In the genomic region with DNA sequence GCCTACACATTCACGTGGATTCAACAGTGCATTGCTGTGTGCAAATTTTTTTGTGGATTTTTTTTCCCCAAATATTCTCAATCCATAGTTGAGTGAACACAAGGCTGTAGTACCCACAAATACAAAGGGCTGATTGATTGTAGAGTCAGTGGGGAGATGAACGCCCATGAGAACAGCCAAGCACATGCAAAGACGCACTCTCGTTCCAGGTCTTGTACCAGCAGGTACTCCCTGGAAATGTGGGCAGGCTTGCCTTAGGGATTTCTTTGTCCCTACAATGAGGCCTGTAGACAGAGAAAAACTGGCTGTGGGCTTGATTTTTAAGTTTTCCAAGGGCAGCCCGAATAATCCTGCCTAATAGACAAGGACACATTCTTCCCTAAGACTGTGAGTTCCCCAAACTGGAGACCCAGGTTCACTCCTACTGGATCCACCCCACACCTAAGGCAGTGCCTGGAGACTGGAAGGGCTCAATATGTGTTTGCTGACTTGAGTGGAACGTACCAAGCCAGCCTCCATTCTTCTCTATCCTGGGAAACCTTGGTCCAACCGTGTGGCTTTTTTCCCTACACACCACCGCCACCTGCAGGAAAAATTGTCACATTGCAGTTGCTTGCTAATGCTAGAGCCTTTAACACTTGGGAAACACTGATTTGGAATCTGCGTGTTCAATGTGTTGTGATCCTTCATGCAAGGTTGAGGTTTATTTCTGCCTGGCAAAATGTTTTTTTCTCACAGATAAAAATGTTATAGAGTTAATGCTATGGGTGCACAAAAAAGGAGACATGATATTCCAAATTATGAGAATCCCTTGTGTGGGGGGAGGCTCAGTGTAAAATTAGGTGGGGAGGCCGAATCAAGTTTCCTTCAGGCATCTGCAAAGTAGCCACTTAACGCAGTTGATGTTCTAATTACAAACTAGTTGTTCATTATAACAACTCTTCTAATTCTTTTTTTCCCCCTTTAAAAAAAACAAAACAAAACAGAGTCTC, we compare ENCODE assay signal across 10 cellular contexts. TPM values are rescaled to one million over a fixed set of nuclear protein-coding genes. Genes with fewer than 3 reads are reported as not detected.
A peak's percentile ranks its signal among the peaks of the same experiment; 100 is the strongest.
DNase-seq lines count a peak whose midpoint lies in the region; ATAC-seq and TF ChIP-seq lines count a peak whose summit lies in the region.
"Had no signal": no experiment of that assay in that cellular context is flagged by ENCODE, and none has a peak within 500 bp of the region (broad histone marks: within the 10 kb centered on the region; RNA-seq: fewer than 3 reads in every experiment).

No MANE protein-coding gene starts in this region.

- H3K27ac ChIP-seq in heart right ventricle, result no peak overlapping the region
- H3K27ac ChIP-seq: BLaER1 treated with 17β-estradiol and CSF1 and Interleukin-3, amounts not matched to agents 10 nM and 100 nM had no signal

- no peak overlapping the region for H3K27ac Mint-ChIP-seq in activated CD8-positive, alpha-beta T cell treated with anti-CD3 and anti-CD28 coated beads, Interleukin-2, amount 10 ng/mL, durations not matched to agents 7 days and 5 days
- no peak overlapping the region for H3K27ac Mint-ChIP-seq in T-helper 17 cell

- DNase-seq in NK-92 treated with Interleukin-12 subunit alpha and Interleukin-12 subunit beta, amount 100 ng/mL, for 24 hours (lab: John Stamatoyannopoulos, UW), result peak; percentile 3
- DNase-seq in NK-92 (lab: John Stamatoyannopoulos, UW; ENCODE audit: unreplicated experiment) (no peak), NCI-H2227 treated with DMSO at 0.1 percent for 48 hours (lab: John Stamatoyannopoulos, UW) (peak; percentile 64), heart right ventricle (peak; percentile 20 to 49), putamen (ENCODE audit: low spot score) (peak; percentile 71), T-helper 17 cell (no peak)
- DNase-seq in activated CD8-positive, alpha-beta T cell treated with anti-CD3 and anti-CD28 coated beads, Interleukin-2, amount 10 ng/mL, durations not matched to agents 7 days and 5 days, result peak; percentile 25

- no peaks in the 10 kb centered on the region for H3K27me3 ChIP-seq in heart right ventricle
- H3K27me3 ChIP-seq: BLaER1 treated with 17β-estradiol and CSF1 and Interleukin-3, amounts not matched to agents 10 nM and 100 nM had no signal

- POLR2A ChIA-PET in activated CD8-positive, alpha-beta T cell treated with anti-CD3 and anti-CD28 coated beads, Interleukin-2, amount 10 ng/mL, durations not matched to agents 7 days and 5 days (lab: Charles Lee), result no interaction called here

- no peaks in the 10 kb centered on the region for H3K36me3 ChIP-seq in heart right ventricle
- H3K36me3 ChIP-seq: BLaER1 treated with 17β-estradiol and CSF1 and Interleukin-3, amounts not matched to agents 10 nM and 100 nM had no signal

- no peak overlapping the region for H3K4me3 Mint-ChIP-seq in activated CD8-positive, alpha-beta T cell treated with anti-CD3 and anti-CD28 coated beads, Interleukin-2, amount 10 ng/mL, durations not matched to agents 7 days and 5 days
- H3K4me3 Mint-ChIP-seq in T-helper 17 cell, result no peak overlapping the region
- H3K4me3 Mint-ChIP-seq: central memory CD8-positive, alpha-beta T cell had no signal

- H3K27me3 Mint-ChIP-seq in activated CD8-positive, alpha-beta T cell treated with anti-CD3 and anti-CD28 coated beads, Interleukin-2, amount 10 ng/mL, durations not matched to agents 7 days and 5 days (ENCODE audit: low read depth), result no peaks in the 10 kb centered on the region
- H3K27me3 Mint-ChIP-seq in T-helper 17 cell, result no peaks in the 10 kb centered on the region
- H3K27me3 Mint-ChIP-seq: central memory CD8-positive, alpha-beta T cell had no signal

- no peaks in the 10 kb centered on the region for H3K9me3 ChIP-seq in heart right ventricle
- H3K9me3 ChIP-seq in T-helper 17 cell (ENCODE audit: control insufficient read depth, low read length, poor library complexity, severe bottlenecking), result no peaks in the 10 kb centered on the region
- H3K9me3 ChIP-seq: BLaER1 treated with 17β-estradiol and CSF1 and Interleukin-3, amounts not matched to agents 10 nM and 100 nM had no signal

- intact Hi-C loops in heart right ventricle (cut with DNase I), result loop anchor here (1.0 to 10.0 kb wide), 10 partner anchors 84 to 604 kb away; no protein-coding TSS in a partner anchor

- ATAC-seq in HG02884 (IDR thresholded peaks at IDR 0.05; ENCODE audit: unreplicated experiment) (peak; percentile 54), heart right ventricle (peak in 7 of 8 donors; percentile 53 to 82 (median 74)), T-helper 17 cell (no peak)
- ATAC-seq in activated CD8-positive, alpha-beta T cell treated with anti-CD3 and anti-CD28 coated beads, Interleukin-2, amount 10 ng/mL, durations not matched to agents 7 days and 5 days, result no peak

- CTCF ChIA-PET in activated CD8-positive, alpha-beta T cell treated with anti-CD3 and anti-CD28 coated beads, Interleukin-2, amount 10 ng/mL, durations not matched to agents 7 days and 5 days (lab: Charles Lee), result interaction anchor here (1.6 kb wide), 1 partner anchor 602 kb away, joined by 4 read pairs; no protein-coding TSS in a partner anchor

- no peak overlapping the region for H3K4me3 ChIP-seq in heart right ventricle
- H3K4me3 ChIP-seq: BLaER1 treated with 17β-estradiol and CSF1 and Interleukin-3, amounts not matched to agents 10 nM and 100 nM had no signal

- 55 to 60% methylated on average over 11 of the region's 11 CpGs for whole genome bisulfite sequencing in heart right ventricle, 2 donors

- no peaks in the 10 kb centered on the region for H3K9me3 Mint-ChIP-seq in activated CD8-positive, alpha-beta T cell treated with anti-CD3 and anti-CD28 coated beads, Interleukin-2, amount 10 ng/mL, durations not matched to agents 7 days and 5 days (ENCODE audit: insufficient read depth)
- H3K9me3 Mint-ChIP-seq: central memory CD8-positive, alpha-beta T cell had no signal

- H3K4me1 Mint-ChIP-seq in activated CD8-positive, alpha-beta T cell treated with anti-CD3 and anti-CD28 coated beads, Interleukin-2, amount 10 ng/mL, durations not matched to agents 7 days and 5 days (ENCODE audit: low read depth), result no peaks in the 10 kb centered on the region
- H3K4me1 Mint-ChIP-seq in T-helper 17 cell, result no peaks in the 10 kb centered on the region
- H3K4me1 Mint-ChIP-seq: central memory CD8-positive, alpha-beta T cell had no signal

- TF ChIP-seq CTCF in heart right ventricle (IDR thresholded peaks at IDR 0.05), result peak; percentile 84 to 88 (median 85)

- no peaks in the 10 kb centered on the region for H3K36me3 Mint-ChIP-seq in activated CD8-positive, alpha-beta T cell treated with anti-CD3 and anti-CD28 coated beads, Interleukin-2, amount 10 ng/mL, durations not matched to agents 7 days and 5 days (ENCODE audit: low read depth)
- H3K36me3 Mint-ChIP-seq in T-helper 17 cell (ENCODE audit: low read depth), result no peaks in the 10 kb centered on the region

- no peaks in the 10 kb centered on the region for H3K4me1 ChIP-seq in heart right ventricle

RNA-seq across cellular contexts. Expression of a gene that starts 49.3 kb away (rescaled TPM):
- not detected for total RNA-seq in activated CD8-positive, alpha-beta T cell treated with anti-CD3 and anti-CD28 coated beads, Interleukin-2, amount 10 ng/mL, durations not matched to agents 7 days and 5 days
- total RNA-seq in heart right ventricle (not detected), T-helper 17 cell (not detected)
- not detected for polyA plus RNA-seq in heart right ventricle

Comparison
In these comparisons a context has a peak if more than half of its experiments do, and no peak if none do; other contexts are left out.
1. DNase-seq: peak in NK-92 treated with Interleukin-12 subunit alpha and Interleukin-12 subunit beta, amount 100 ng/mL, for 24 hours (single experiment), NCI-H2227 treated with DMSO at 0.1 percent for 48 hours (single experiment), activated CD8-positive, alpha-beta T cell treated with anti-CD3 and anti-CD28 coated beads, Interleukin-2, amount 10 ng/mL, durations not matched to agents 7 days and 5 days (single experiment), heart right ventricle (2 of 2) and putamen (single experiment); none in NK-92 (single experiment) and T-helper 17 cell (0 of 3).
2. ATAC-seq: peak in HG02884 (single experiment) and heart right ventricle (7 of 8); none in activated CD8-positive, alpha-beta T cell treated with anti-CD3 and anti-CD28 coated beads, Interleukin-2, amount 10 ng/mL, durations not matched to agents 7 days and 5 days (single experiment) and T-helper 17 cell (single experiment).